9 cellular contexts compared by ENCODE assay signal in the genomic region with DNA sequence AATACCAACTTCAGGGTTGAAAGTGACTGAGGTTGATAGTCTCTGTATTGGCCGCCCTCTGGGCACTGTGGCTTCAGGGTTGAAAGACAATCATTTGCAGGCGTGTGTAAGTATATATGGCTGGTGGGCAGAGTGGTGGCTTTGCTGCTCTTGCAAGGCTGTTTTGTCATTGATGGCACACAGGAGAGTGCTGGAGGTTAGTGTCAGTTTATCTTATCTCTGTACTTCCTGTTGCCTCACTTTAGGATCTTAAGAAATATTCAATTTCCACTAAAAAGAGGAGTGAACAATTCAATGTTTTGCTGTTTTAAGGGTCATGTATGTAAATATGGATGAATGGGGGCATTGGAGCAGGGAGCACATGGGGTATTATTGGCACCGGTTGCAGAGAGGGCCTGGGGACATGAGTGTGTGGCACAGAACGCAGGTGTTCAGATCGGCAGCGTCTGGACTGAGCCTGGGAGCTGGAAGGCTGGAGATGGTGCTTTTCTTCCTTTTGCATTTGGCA. TPM values are rescaled to one million over a fixed set of nuclear protein-coding genes. Genes with fewer than 3 reads are reported as not detected.
DNase-seq lines count a peak whose midpoint lies in the region; ATAC-seq and TF ChIP-seq lines count a peak whose summit lies in the region.
"Had no signal": no experiment of that assay in that cellular context is flagged by ENCODE, and none has a peak within 500 bp of the region (broad histone marks: within the 10 kb centered on the region; RNA-seq: fewer than 3 reads in every experiment).

No MANE protein-coding gene starts in this region.

- H3K27ac Mint-ChIP-seq in CD14-positive monocyte: peak overlapping the region in 6 of 7 donors; percentile 4 to 85 (median 60)

- no peak for TF ChIP-seq POLR2A in Peyer's patch (IDR thresholded peaks at IDR 0.05)

- H3K36me3 Mint-ChIP-seq in CD14-positive monocyte: no peaks in the 10 kb centered on the region

- peak; percentile 25 for ATAC-seq in GM21423 (IDR thresholded peaks at IDR 0.05; ENCODE audit: unreplicated experiment)
- ATAC-seq: left lung had no signal

- H3K4me3 Mint-ChIP-seq in CD14-positive monocyte: peak overlapping the region in 1 of 2 donors; percentile 58

- peaks cover 79% of the 10 kb centered on the region for H3K4me1 Mint-ChIP-seq in CD14-positive monocyte

- no peaks in the 10 kb centered on the region for H3K27me3 Mint-ChIP-seq in CD14-positive monocyte (ENCODE audit: low read depth in 3 of 3)

- no peaks in the 10 kb centered on the region for H3K36me3 ChIP-seq in Peyer's patch
- H3K36me3 ChIP-seq: left lung had no signal

- H3K4me1 ChIP-seq in Peyer's patch: peaks cover 4 to 81% (median 31%) of the 10 kb centered on the region in 4 donors

- no peaks in the 10 kb centered on the region for H3K9me3 Mint-ChIP-seq in CD14-positive monocyte

- no peaks in the 10 kb centered on the region for H3K27me3 ChIP-seq in Peyer's patch
- H3K27me3 ChIP-seq: left lung had no signal

- H3K9me3 ChIP-seq in Peyer's patch: no peaks in the 10 kb centered on the region
- H3K9me3 ChIP-seq: left lung had no signal

- H3K27ac ChIP-seq in Peyer's patch: peak overlapping the region; percentile 56 to 86 (median 72)

- no peak for TF ChIP-seq CTCF in CD14-positive monocyte (IDR thresholded peaks at IDR 0.05)
- no peak for TF ChIP-seq CTCF in Peyer's patch (IDR thresholded peaks at IDR 0.05)

- intact Hi-C loops in CD14-positive monocyte (cut with micrococcal nuclease) (loop anchor here in 1 of 2 donors (5.0 kb wide), 1 partner anchor 54 kb away; a partner anchor contains a TSS), posterior cingulate gyrus (cut with DNase I) (no loop called here)

- DNase-seq in CD14-positive monocyte (ENCODE audit: low spot score): no peak
- DNase-seq in Peyer's patch: peak in 2 of 3 donors; percentile 55 to 72
- peak; percentile 46 for DNase-seq in germinal center (ENCODE audit: low spot score)
- DNase-seq in DMS 273 (lab: John Stamatoyannopoulos, UW; ENCODE audit: unreplicated experiment): no peak
- no peak for DNase-seq in amniotic stem cell (lab: John Stamatoyannopoulos, UW)
- no peak for DNase-seq in dermis blood vessel endothelial cell
- no peak for DNase-seq in posterior cingulate gyrus
- DNase-seq: left lung had no signal

- no peak overlapping the region for H3K4me3 ChIP-seq in Peyer's patch
- H3K4me3 ChIP-seq: left lung had no signal

RNA-seq across cellular contexts. Expression of a gene that starts 51.5 kb away (rescaled TPM):
- polyA plus RNA-seq in CD14-positive monocyte: 1 to 10 TPM; 2.5 to 7.6 TPM
- 10 to 100 TPM; 58.6 to 94.5 (median 85.8) TPM for total RNA-seq in Peyer's patch
- total RNA-seq in dermis blood vessel endothelial cell: 51.1 and 51.6 TPM in 2 replicates

Comparison
In these comparisons a context has a peak if more than half of its experiments do, and no peak if none do; other contexts are left out.
1. DNase-seq: peak in Peyer's patch (2 of 3) and germinal center (single experiment); none in CD14-positive monocyte (single experiment), DMS 273 (single experiment), amniotic stem cell (single experiment), dermis blood vessel endothelial cell (single experiment) and posterior cingulate gyrus (0 of 10).